In genomic region chr13:51645154-51645650, GRCh38 we compare ENCODE assay signal across 8 cellular contexts.
DNase-seq lines count a peak whose midpoint lies in the region; ATAC-seq and TF ChIP-seq lines count a peak whose summit lies in the region.

No MANE protein-coding gene starts in this region.

- peaks cover 29 to 32% of the 10 kb centered on the region in 2 donors for H3K4me1 Mint-ChIP-seq in effector memory CD8-positive, alpha-beta T cell (ENCODE audit: low read depth in 2 of 2)

- ATAC-seq in GM21619 (IDR thresholded peaks at IDR 0.05; ENCODE audit: unreplicated experiment): peak; percentile 46
- peak; percentile 85 for ATAC-seq in effector memory CD8-positive, alpha-beta T cell (replicated peaks)

- H3K27ac ChIP-seq in SJCRH30 (peak overlapping the region; percentile 56; the same call in 1 of the 2 replicates), neutrophil (peak overlapping the region; percentile 57), adrenal gland (peak overlapping the region in 2 of 5 donors; percentile 25 to 35)

- no peaks in the 10 kb centered on the region for H3K27me3 Mint-ChIP-seq in effector memory CD8-positive, alpha-beta T cell

- peaks cover 24% of the 10 kb centered on the region for H3K36me3 Mint-ChIP-seq in effector memory CD8-positive, alpha-beta T cell (ENCODE audit: insufficient read depth)

- intact Hi-C loops in adrenal gland (cut with DNase I): no loop called here

- no peaks in the 10 kb centered on the region for H3K27me3 ChIP-seq in SJCRH30
- no peaks in the 10 kb centered on the region for H3K27me3 ChIP-seq in neutrophil
- no peaks in the 10 kb centered on the region for H3K27me3 ChIP-seq in adrenal gland

- H3K9me3 Mint-ChIP-seq in effector memory CD8-positive, alpha-beta T cell: no peaks in the 10 kb centered on the region

- peak overlapping the region; percentile 88 to 96 for H3K27ac Mint-ChIP-seq in effector memory CD8-positive, alpha-beta T cell

- no peak for TF ChIP-seq POLR2A in adrenal gland (IDR thresholded peaks at IDR 0.05)

- peak; percentile 82 for DNase-seq in AG08395 (ENCODE audit: low spot score)
- no peak for DNase-seq in SJCRH30
- DNase-seq in effector memory CD8-positive, alpha-beta T cell: peak; percentile 12 to 46 (median 43)
- DNase-seq in COLO829 (ENCODE audit: low spot score): no peak
- DNase-seq in adrenal gland: no peak
- no peak for DNase-seq in NCI-H345 treated with DMSO at 0.1 percent for 48 hours (lab: John Stamatoyannopoulos, UW; ENCODE audit: unreplicated experiment)

- H3K9me3 ChIP-seq in SJCRH30 (replicated peaks): no peaks in the 10 kb centered on the region
- H3K9me3 ChIP-seq in neutrophil: no peaks in the 10 kb centered on the region
- H3K9me3 ChIP-seq in adrenal gland (replicated peaks in 1 of 3): no peaks in the 10 kb centered on the region

- peak overlapping the region; percentile 13 to 56 for H3K4me3 Mint-ChIP-seq in effector memory CD8-positive, alpha-beta T cell

- H3K4me1 ChIP-seq in SJCRH30: peaks cover 36% of the 10 kb centered on the region
- H3K4me1 ChIP-seq in neutrophil (ENCODE audit: control insufficient read depth in 1 of 2, insufficient read depth in 1 of 2, low read depth in 1 of 2, low read length in 1 of 2): peaks cover 39 to 45% of the 10 kb centered on the region in 2 experiments
- H3K4me1 ChIP-seq in adrenal gland (replicated peaks in 1 of 2): peaks cover 29 to 41% of the 10 kb centered on the region in 2 donors

- WGBS in adrenal gland, 4 donors: 19 to 32% (median 26%) methylated on average over 4 of the region's 4 CpGs

- H3K4me3 ChIP-seq in SJCRH30 (no peak overlapping the region), neutrophil (ENCODE audit: low read depth in 1 of 2, low read length in 1 of 2) (peak overlapping the region; percentile 11 to 30), adrenal gland (no peak overlapping the region)

- no peak for TF ChIP-seq CTCF in neutrophil (IDR thresholded peaks at IDR 0.05)
- no peak for TF ChIP-seq CTCF in adrenal gland (IDR thresholded peaks at IDR 0.05)

- no peaks in the 10 kb centered on the region for H3K36me3 ChIP-seq in SJCRH30
- no peaks in the 10 kb centered on the region for H3K36me3 ChIP-seq in neutrophil
- no peaks in the 10 kb centered on the region for H3K36me3 ChIP-seq in adrenal gland (replicated peaks in 1 of 2)

Comparison
In these comparisons a context has a peak if more than half of its experiments do, and no peak if none do; other contexts are left out.
1. DNase-seq: peak in AG08395 (single experiment) and effector memory CD8-positive, alpha-beta T cell (3 of 3); none in SJCRH30 (0 of 2), COLO829 (single experiment), adrenal gland (0 of 7) and NCI-H345 treated with DMSO at 0.1 percent for 48 hours (single experiment).
2. H3K4me3 ChIP-seq: peak in neutrophil (2 of 2); none in SJCRH30 (single experiment) and adrenal gland (0 of 4).